Comparison of ENCODE assay signal across 8 cellular contexts in genomic region chr9:21591221-21592062, GRCh38.
A peak's percentile ranks its signal among the peaks of the same experiment; 100 is the strongest.
DNase-seq lines count a peak whose midpoint lies in the region; ATAC-seq lines count a peak whose summit lies in the region.

No MANE protein-coding gene starts in this region.

- no peak overlapping the region for H3K27ac Mint-ChIP-seq in activated CD4-positive, alpha-beta memory T cell treated with anti-CD3 and anti-CD28 coated beads, Interleukin-2, amount 10 ng/mL, durations not matched to agents 7 days and 5 days

- H3K36me3 Mint-ChIP-seq in activated CD4-positive, alpha-beta memory T cell treated with anti-CD3 and anti-CD28 coated beads, Interleukin-2, amount 10 ng/mL, durations not matched to agents 7 days and 5 days (ENCODE audit: low read depth), result no peaks in the 10 kb centered on the region

- ATAC-seq in GM18517 (IDR thresholded peaks at IDR 0.05; ENCODE audit: unreplicated experiment), result peak; percentile 82
- peak; percentile 98 for ATAC-seq in esophagus mucosa
- ATAC-seq in HG03439 (IDR thresholded peaks at IDR 0.05; ENCODE audit: unreplicated experiment), result no peak
- no peak for ATAC-seq in HG02678 (IDR thresholded peaks at IDR 0.05; ENCODE audit: unreplicated experiment)

- peaks cover 16% of the 10 kb centered on the region for H3K27me3 Mint-ChIP-seq in activated CD4-positive, alpha-beta memory T cell treated with anti-CD3 and anti-CD28 coated beads, Interleukin-2, amount 10 ng/mL, durations not matched to agents 7 days and 5 days

- H3K4me1 Mint-ChIP-seq in activated CD4-positive, alpha-beta memory T cell treated with anti-CD3 and anti-CD28 coated beads, Interleukin-2, amount 10 ng/mL, durations not matched to agents 7 days and 5 days, result peaks cover 15% of the 10 kb centered on the region

- DNase-seq in HPDE6-E6E7 (ENCODE audit: extremely low spot score) (peak; percentile 78), posterior vena cava (ENCODE audit: low spot score) (peak; percentile 87), NOMO-1 treated with DMSO at 0.1 percent for 48 hours (lab: John Stamatoyannopoulos, UW; ENCODE audit: unreplicated experiment) (no peak)
- DNase-seq in activated CD4-positive, alpha-beta memory T cell treated with anti-CD3 and anti-CD28 coated beads, Interleukin-2, amount 10 ng/mL, durations not matched to agents 7 days and 5 days, result peak; percentile 63

- no peak overlapping the region for H3K4me3 Mint-ChIP-seq in activated CD4-positive, alpha-beta memory T cell treated with anti-CD3 and anti-CD28 coated beads, Interleukin-2, amount 10 ng/mL, durations not matched to agents 7 days and 5 days

- POLR2A ChIA-PET in activated CD4-positive, alpha-beta memory T cell treated with anti-CD3 and anti-CD28 coated beads, Interleukin-2, amount 10 ng/mL, durations not matched to agents 7 days and 5 days (lab: Charles Lee), result no interaction called here

- H3K9me3 Mint-ChIP-seq in activated CD4-positive, alpha-beta memory T cell treated with anti-CD3 and anti-CD28 coated beads, Interleukin-2, amount 10 ng/mL, durations not matched to agents 7 days and 5 days, result no peaks in the 10 kb centered on the region

- CTCF ChIA-PET in activated CD4-positive, alpha-beta memory T cell treated with anti-CD3 and anti-CD28 coated beads, Interleukin-2, amount 10 ng/mL, durations not matched to agents 7 days and 5 days (lab: Charles Lee), result no interaction called here

- intact Hi-C loops in posterior vena cava (cut with DNase I), result no loop called here

Comparison
In these comparisons a context has a peak if more than half of its experiments do, and no peak if none do; other contexts are left out.
1. ATAC-seq: peak in GM18517 (single experiment) and esophagus mucosa (single experiment); none in HG03439 (single experiment) and HG02678 (single experiment).